Comparison of ENCODE assay signal across 36 cellular contexts in the genomic region with DNA sequence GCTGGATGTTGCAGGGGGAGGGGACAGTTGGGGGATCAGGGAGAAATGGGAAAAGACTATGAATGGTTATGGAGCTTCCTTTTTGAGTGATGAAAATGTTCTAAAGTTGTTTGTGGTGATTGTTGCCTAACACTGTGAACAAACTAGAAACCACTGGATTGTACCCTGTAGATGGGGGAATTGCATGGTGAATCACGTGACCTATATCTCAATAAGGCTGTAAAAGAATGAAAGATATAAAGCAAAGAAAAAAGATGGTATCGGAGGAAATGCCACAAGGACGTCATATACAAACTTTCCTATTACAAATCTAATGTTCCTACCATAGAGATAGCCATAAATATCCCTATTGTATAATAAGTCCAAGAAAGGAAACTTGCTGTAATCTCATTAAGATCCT. TPM values are rescaled to one million over a fixed set of nuclear protein-coding genes. Genes with fewer than 3 reads are reported as not detected.
"Had no signal": no experiment of that assay in that cellular context is flagged by ENCODE, and none has a peak within 500 bp of the region (broad histone marks: within the 10 kb centered on the region; RNA-seq: fewer than 3 reads in every experiment).

No MANE protein-coding gene starts in this region.

- H3K27ac Mint-ChIP-seq: mesothelial cell of epicardium; naive B cell; natural killer cell treated with Interleukin-12 subunit alpha and Interleukin-12 subunit beta and Interleukin-15 and Interleukin-18, amount 100 ng/mL, for 72 hours; progenitor cell of endocrine pancreas; stimulated activated naive CD8-positive, alpha-beta T cell treated with anti-CD3 and anti-CD28 coated beads, Interleukin-15, amount 100 ng/mL, for 72 hours had no signal

- H3K4me2 ChIP-seq: hepatocyte, smooth muscle cell had no signal

- H3K79me2 ChIP-seq: hepatocyte, parathyroid adenoma had no signal

- H3K36me3 ChIP-seq: gastroesophageal sphincter, heart left ventricle, left lung, neutrophil, suprapubic skin, transverse colon, upper lobe of right lung, uterus had no signal

- H3K9me3 Mint-ChIP-seq: naive B cell; natural killer cell treated with Interleukin-12 subunit alpha and Interleukin-12 subunit beta and Interleukin-15 and Interleukin-18, amount 100 ng/mL, for 72 hours; stimulated activated naive CD8-positive, alpha-beta T cell treated with anti-CD3 and anti-CD28 coated beads, Interleukin-15, amount 100 ng/mL, for 72 hours had no signal

- H3K4me1 Mint-ChIP-seq: mesothelial cell of epicardium; naive B cell; neural crest cell; stimulated activated naive CD8-positive, alpha-beta T cell treated with anti-CD3 and anti-CD28 coated beads, Interleukin-15, amount 100 ng/mL, for 72 hours had no signal

- ATAC-seq: esophagus mucosa; foreskin keratinocyte; gastroesophageal sphincter; heart left ventricle; left cardiac atrium; left lung; mucosa of descending colon; natural killer cell treated with Interleukin-12 subunit alpha and Interleukin-12 subunit beta and Interleukin-15 and Interleukin-18, amount 100 ng/mL, for 72 hours; sciatic nerve; stimulated activated naive CD8-positive, alpha-beta T cell treated with anti-CD3 and anti-CD28 coated beads, Interleukin-15, amount 100 ng/mL, for 72 hours; upper lobe of right lung had no signal

- H3K36me3 Mint-ChIP-seq: mesothelial cell of epicardium; naive B cell; natural killer cell treated with Interleukin-12 subunit alpha and Interleukin-12 subunit beta and Interleukin-15 and Interleukin-18, amount 100 ng/mL, for 72 hours had no signal

- H3K4me3 ChIP-seq: dorsolateral prefrontal cortex, gastroesophageal sphincter, heart left ventricle, hepatocyte, left lung, mucosa of descending colon, smooth muscle cell, suprapubic skin, transverse colon, upper lobe of right lung, uterus had no signal

- H3K27me3 Mint-ChIP-seq: progenitor cell of endocrine pancreas had no signal

- H3K9me3 ChIP-seq: gastroesophageal sphincter, heart left ventricle, left lung, mucosa of descending colon, neutrophil, suprapubic skin, transverse colon, upper lobe of right lung, uterus had no signal

- H2AFZ ChIP-seq: hepatocyte, parathyroid adenoma had no signal

- H3K27me3 ChIP-seq: foreskin keratinocyte, gastroesophageal sphincter, hepatocyte, left lung, neutrophil, suprapubic skin, transverse colon, upper lobe of right lung, uterus had no signal

- H3K4me3 Mint-ChIP-seq: mesothelial cell of epicardium; naive B cell; natural killer cell treated with Interleukin-12 subunit alpha and Interleukin-12 subunit beta and Interleukin-15 and Interleukin-18, amount 100 ng/mL, for 72 hours; neural crest cell; stimulated activated naive CD8-positive, alpha-beta T cell treated with anti-CD3 and anti-CD28 coated beads, Interleukin-15, amount 100 ng/mL, for 72 hours had no signal

- DNase-seq: dorsolateral prefrontal cortex; effector CD4-positive, alpha-beta T cell; foreskin keratinocyte; heart left ventricle; left cardiac atrium; left lung; mesenchymal stem cell; mucosa of descending colon; naive B cell; stimulated activated CD4-positive, alpha-beta T cell treated with anti-CD3 and anti-CD28 coated beads, Interleukin-12 subunit alpha, Interleukin-12 subunit beta, amount 100 ng/mL, for 4 hours; stimulated activated CD4-positive, alpha-beta T cell treated with anti-CD3 and anti-CD28 coated beads, Interleukin-1b, Interleukin-23, amount 100 ng/mL, for 48 hours; stimulated activated CD4-positive, alpha-beta T cell treated with anti-CD3 and anti-CD28 coated beads, Interleukin-4, amount 100 ng/mL, for 1 hour; stimulated activated CD8-positive, alpha-beta memory T cell treated with anti-CD3 and anti-CD28 coated beads, Interleukin-4, amount 100 ng/mL, for 48 hours; stimulated activated naive CD4-positive, alpha-beta T cell; stimulated activated naive CD8-positive, alpha-beta T cell treated with anti-CD3 and anti-CD28 coated beads, Interleukin-15, amount 100 ng/mL, for 72 hours; transverse colon; upper lobe of right lung; uterus had no signal

- H3K27ac ChIP-seq: dorsolateral prefrontal cortex, epithelial cell of prostate, foreskin keratinocyte, gastroesophageal sphincter, heart left ventricle, hepatocyte, left lung, neutrophil, parathyroid adenoma, suprapubic skin, transverse colon, upper lobe of right lung, uterus had no signal

- H3K9ac ChIP-seq: parathyroid adenoma had no signal

- H3K4me1 ChIP-seq: foreskin keratinocyte, gastroesophageal sphincter, heart left ventricle, left lung, parathyroid adenoma, suprapubic skin, transverse colon, upper lobe of right lung, uterus had no signal

RNA-seq across cellular contexts. Expression of a gene that starts 20.6 kb away (rescaled TPM):
- total RNA-seq: esophagus mucosa; fibroblast of lung; foreskin keratinocyte; gastroesophageal sphincter; heart left ventricle; kidney epithelial cell; left cardiac atrium; left lung; lower leg skin; lung microvascular endothelial cell; mucosa of descending colon; natural killer cell treated with Interleukin-12 subunit alpha and Interleukin-12 subunit beta and Interleukin-15 and Interleukin-18, amount 100 ng/mL, for 72 hours; omental fat pad; progenitor cell of endocrine pancreas; sciatic nerve; smooth muscle cell; suprapubic skin; transverse colon; upper lobe of right lung; uterus had no signal
- polyA plus RNA-seq: fibroblast of lung, foreskin keratinocyte, heart left ventricle, hepatocyte, smooth muscle cell had no signal
